20 cellular contexts compared by ENCODE assay signal in the genomic region with DNA sequence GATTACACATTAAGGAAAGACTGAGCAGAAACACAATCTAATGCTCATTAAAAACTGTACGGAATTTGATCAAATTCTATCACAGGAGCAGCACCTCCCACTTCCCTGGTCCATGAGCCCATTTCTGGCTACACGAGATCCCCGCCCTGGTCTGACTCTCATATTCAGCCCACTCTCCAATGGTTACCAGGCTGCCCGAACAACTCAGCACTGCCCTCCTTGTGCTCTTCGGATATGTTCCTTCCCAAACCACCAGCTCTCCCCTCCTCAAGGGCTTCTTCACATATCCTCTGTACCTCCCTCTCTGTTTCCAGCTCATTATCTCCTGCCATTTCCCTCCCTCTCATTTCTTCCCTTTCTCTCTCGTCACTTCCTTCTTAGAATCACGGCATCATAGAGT.
"Had no signal": no experiment of that assay in that cellular context is flagged by ENCODE, and none has a peak within 500 bp of the region (broad histone marks: within the 10 kb centered on the region; RNA-seq: fewer than 3 reads in every experiment).

No MANE protein-coding gene starts in this region.

- H3K9me3 Mint-ChIP-seq: nephron progenitor cell; stimulated activated memory B cell treated with anti-CD40 and anti-IgM and Interleukin-4, amounts not matched to agents 10 μg/mL and 1 μg/mL and 100 μg/mL, for 72 hours; stimulated activated naive CD8-positive, alpha-beta T cell treated with anti-CD3 and anti-CD28 coated beads, Interleukin-15, Interleukin-2, amounts not matched to agents 100 ng/mL and 50 ng/mL, for 24 hours had no signal

- H3K27me3 Mint-ChIP-seq: stimulated activated memory B cell treated with anti-CD40 and anti-IgM and Interleukin-4, amounts not matched to agents 10 μg/mL and 1 μg/mL and 100 μg/mL, for 72 hours had no signal

- H3K27ac Mint-ChIP-seq: nephron progenitor cell; stimulated activated memory B cell treated with anti-CD40 and anti-IgM and Interleukin-4, amounts not matched to agents 10 μg/mL and 1 μg/mL and 100 μg/mL, for 72 hours; stimulated activated naive CD8-positive, alpha-beta T cell treated with anti-CD3 and anti-CD28 coated beads, Interleukin-15, Interleukin-2, amounts not matched to agents 100 ng/mL and 50 ng/mL, for 24 hours had no signal

- H3K4me3 Mint-ChIP-seq: nephron progenitor cell; stimulated activated memory B cell treated with anti-CD40 and anti-IgM and Interleukin-4, amounts not matched to agents 10 μg/mL and 1 μg/mL and 100 μg/mL, for 72 hours; stimulated activated naive CD8-positive, alpha-beta T cell treated with anti-CD3 and anti-CD28 coated beads, Interleukin-15, Interleukin-2, amounts not matched to agents 100 ng/mL and 50 ng/mL, for 24 hours had no signal

- H3K4me1 Mint-ChIP-seq: nephron progenitor cell; stimulated activated memory B cell treated with anti-CD40 and anti-IgM and Interleukin-4, amounts not matched to agents 10 μg/mL and 1 μg/mL and 100 μg/mL, for 72 hours had no signal

- DNase-seq: dorsolateral prefrontal cortex; effector CD8-positive, alpha-beta T cell; foreskin melanocyte; head of caudate nucleus; islet precursor cell; mammary epithelial cell; nephron progenitor cell; psoas muscle; retina; right lobe of liver; spleen; stimulated activated CD4-positive, alpha-beta T cell treated with anti-CD3 and anti-CD28 coated beads, Interleukin-15, amount 100 ng/mL, for 24 hours; stimulated activated CD4-positive, alpha-beta T cell treated with anti-CD3 and anti-CD28 coated beads, Interleukin-1b, Interleukin-23, amount 100 ng/mL, for 48 hours; stimulated activated CD4-positive, alpha-beta T cell treated with anti-CD3 and anti-CD28 coated beads, Interleukin-4, amount 100 ng/mL, for 24 hours; tibial artery; upper lobe of left lung; uterus had no signal

- ATAC-seq: left lobe of liver; psoas muscle; right lobe of liver; stimulated activated memory B cell treated with anti-CD40 and anti-IgM and Interleukin-4, amounts not matched to agents 10 μg/mL and 1 μg/mL and 100 μg/mL, for 72 hours had no signal

- H3K36me3 Mint-ChIP-seq: stimulated activated memory B cell treated with anti-CD40 and anti-IgM and Interleukin-4, amounts not matched to agents 10 μg/mL and 1 μg/mL and 100 μg/mL, for 72 hours had no signal
